Comparison of ENCODE assay signal across 19 cellular contexts in genomic region chr7:37724732-37725131, GRCh38. TPM values are rescaled to one million over a fixed set of nuclear protein-coding genes. Genes with fewer than 3 reads are reported as not detected.
DNase-seq lines count a peak whose midpoint lies in the region; ATAC-seq and TF ChIP-seq lines count a peak whose summit lies in the region.
"Had no signal": no experiment of that assay in that cellular context is flagged by ENCODE, and none has a peak within 500 bp of the region (broad histone marks: within the 10 kb centered on the region; RNA-seq: fewer than 3 reads in every experiment).

No MANE protein-coding gene starts in this region.

- no peaks in the 10 kb centered on the region for H3K27me3 Mint-ChIP-seq in CD14-positive monocyte (ENCODE audit: low read depth in 3 of 3)
- no peaks in the 10 kb centered on the region for H3K27me3 Mint-ChIP-seq in immature natural killer cell (ENCODE audit: low read depth in 3 of 3)

- no peak overlapping the region for H2AFZ ChIP-seq in mesenchymal stem cell (ENCODE audit: low read depth, low read length)

- H2BK5ac ChIP-seq in mesenchymal stem cell (ENCODE audit: low read depth, low read length, poor library complexity, severe bottlenecking) = no peak overlapping the region

- H3K36me3 ChIP-seq in heart left ventricle (no peaks in the 10 kb centered on the region), neutrophil (no peaks in the 10 kb centered on the region), tibial nerve (no peaks in the 10 kb centered on the region), mesenchymal stem cell (ENCODE audit: control insufficient read depth in 1 of 2, insufficient read depth in 2 of 2, low read depth in 1 of 2, low read length in 2 of 2) (no peaks in the 10 kb centered on the region)
- H3K36me3 ChIP-seq: BE2C had no signal

- intact Hi-C loops in heart left ventricle (cut with DNase I) = no loop called here
- intact Hi-C loops in right cardiac atrium (cut with DNase I) = loop anchor here in 1 of 4 donors (10.0 kb wide), 1 partner anchor 100 kb away; no protein-coding TSS in a partner anchor
- intact Hi-C loops in CD14-positive monocyte (cut with micrococcal nuclease) = loop anchor here in 1 of 2 donors (10.0 kb wide), 1 partner anchor 50 kb away; no protein-coding TSS in a partner anchor

- TF ChIP-seq EP300 in tibial nerve (IDR thresholded peaks at IDR 0.05) = no peak

- H3K4me3 Mint-ChIP-seq in CD14-positive monocyte (no peak overlapping the region), immature natural killer cell (peak overlapping the region in 3 of 5 donors; percentile 33 to 60 (median 36))
- H3K4me3 Mint-ChIP-seq: CD8-positive, alpha-beta T cell; H9 had no signal

- H3K4me2 ChIP-seq in mesenchymal stem cell (ENCODE audit: low read length, poor library complexity, severe bottlenecking) = no peak overlapping the region

- peaks cover 61% of the 10 kb centered on the region for H3K4me1 Mint-ChIP-seq in CD14-positive monocyte
- H3K4me1 Mint-ChIP-seq in immature natural killer cell = peaks cover 68 to 78% of the 10 kb centered on the region in 2 donors

- no peaks in the 10 kb centered on the region for H3K27me3 ChIP-seq in heart left ventricle
- H3K27me3 ChIP-seq in right cardiac atrium (ENCODE audit: control insufficient read depth, insufficient read depth) = no peaks in the 10 kb centered on the region
- H3K27me3 ChIP-seq in neutrophil = no peaks in the 10 kb centered on the region
- H3K27me3 ChIP-seq in tibial nerve = no peaks in the 10 kb centered on the region
- H3K27me3 ChIP-seq in mesenchymal stem cell (ENCODE audit: control insufficient read depth in 1 of 2, insufficient read depth in 1 of 2, low read length in 2 of 2) = no peaks in the 10 kb centered on the region
- H3K27me3 ChIP-seq: BE2C had no signal

- 52 to 69% (median 63%) methylated on average over 4 of the region's 4 CpGs for WGBS in heart left ventricle, 4 donors
- 63% methylated on average over 4 of the region's 4 CpGs for WGBS in right cardiac atrium
- WGBS in tibial nerve, 2 donors = 56 to 68% methylated on average over 4 of the region's 4 CpGs
- 71% methylated on average over 4 of the region's 4 CpGs for WGBS in mesenchymal stem cell

- ATAC-seq in heart left ventricle = peak; percentile 47 to 88 (median 74)
- ATAC-seq in right cardiac atrium = no peak
- ATAC-seq: CD8-positive, alpha-beta T cell had no signal

- H2BK12ac ChIP-seq in mesenchymal stem cell (ENCODE audit: low read length in 2 of 2) = no peak overlapping the region

- peaks cover 35 to 63% of the 10 kb centered on the region in 2 donors for H3K36me3 Mint-ChIP-seq in CD14-positive monocyte
- peaks cover 0 to 12% (median 9%) of the 10 kb centered on the region in 3 donors for H3K36me3 Mint-ChIP-seq in immature natural killer cell
- H3K36me3 Mint-ChIP-seq: CD8-positive, alpha-beta T cell had no signal

- H3K9me3 Mint-ChIP-seq in CD14-positive monocyte (peaks cover 0 to 5% (median 0%) of the 10 kb centered on the region in 7 donors), immature natural killer cell (no peaks in the 10 kb centered on the region)
- H3K9me3 Mint-ChIP-seq: CD8-positive, alpha-beta T cell; H9 had no signal

- no peak overlapping the region for H4K91ac ChIP-seq in mesenchymal stem cell (ENCODE audit: low read length)

- peaks cover 0 to 19% (median 10%) of the 10 kb centered on the region in 12 donors for H3K4me1 ChIP-seq in heart left ventricle
- H3K4me1 ChIP-seq in right cardiac atrium (ENCODE audit: control insufficient read depth, insufficient read depth, low read length) = peaks cover 2% of the 10 kb centered on the region
- H3K4me1 ChIP-seq in neutrophil (ENCODE audit: control insufficient read depth in 1 of 2, insufficient read depth in 1 of 2, low read depth in 1 of 2, low read length in 1 of 2) = peaks cover 88 to 90% of the 10 kb centered on the region in 2 experiments
- peaks cover 0 to 13% (median 3%) of the 10 kb centered on the region in 4 donors for H3K4me1 ChIP-seq in tibial nerve
- no peaks in the 10 kb centered on the region for H3K4me1 ChIP-seq in mesenchymal stem cell (ENCODE audit: control insufficient read depth, insufficient read depth, low read depth, low read length)
- H3K4me1 ChIP-seq: BE2C had no signal

- no peaks in the 10 kb centered on the region for H3K79me1 ChIP-seq in mesenchymal stem cell (replicated peaks; ENCODE audit: low read length, poor library complexity, severe bottlenecking)

- H2AK5ac ChIP-seq in mesenchymal stem cell (ENCODE audit: low read length, severe bottlenecking) = no peak overlapping the region

- H4K8ac ChIP-seq in mesenchymal stem cell (ENCODE audit: low read length) = no peak overlapping the region

- H3K9me3 ChIP-seq in heart left ventricle (no peaks in the 10 kb centered on the region), right cardiac atrium (ENCODE audit: control insufficient read depth, low read length) (no peaks in the 10 kb centered on the region), neutrophil (no peaks in the 10 kb centered on the region), tibial nerve (no peaks in the 10 kb centered on the region), mesenchymal stem cell (ENCODE audit: control insufficient read depth, low read length) (no peaks in the 10 kb centered on the region)
- H3K9me3 ChIP-seq: BE2C had no signal

- H3K9ac ChIP-seq in mesenchymal stem cell (ENCODE audit: low read length) = no peak overlapping the region

- H3K4ac ChIP-seq in mesenchymal stem cell (ENCODE audit: low read depth in 1 of 2, low read length in 2 of 2) = no peak overlapping the region

- no peak for TF ChIP-seq CTCF in heart left ventricle (IDR thresholded peaks at IDR 0.05)
- TF ChIP-seq CTCF in CD14-positive monocyte (IDR thresholded peaks at IDR 0.05) = no peak
- no peak for TF ChIP-seq CTCF in neutrophil (IDR thresholded peaks at IDR 0.05)
- no peak for TF ChIP-seq CTCF in tibial nerve (IDR thresholded peaks at IDR 0.05)

- DNase-seq in heart left ventricle (peak in 2 of 5 donors; percentile 26 to 40), right cardiac atrium (no peak), CD14-positive monocyte (ENCODE audit: low spot score) (no peak), immature natural killer cell (no peak), tibial nerve (ENCODE audit: low spot score in 2 of 2) (no peak), mesenchymal stem cell (no peak), NCI-H2081 (lab: John Stamatoyannopoulos, UW) (no peak)
- DNase-seq: ACHN; BE2C; CD8-positive, alpha-beta T cell; COR-L47; DMS153; DMS79 treated with DMSO at 0.1 percent for 48 hours; EL; GOT3; H9 had no signal

- H2BK120ac ChIP-seq in mesenchymal stem cell (ENCODE audit: low read depth, low read length) = no peak overlapping the region

- H3K27ac ChIP-seq in heart left ventricle (no peak overlapping the region), right cardiac atrium (ENCODE audit: low read length) (no peak overlapping the region), neutrophil (peak overlapping the region; percentile 90), tibial nerve (no peak overlapping the region), mesenchymal stem cell (ENCODE audit: low read length, poor library complexity, severe bottlenecking) (no peak overlapping the region)
- H3K27ac ChIP-seq: C4-2B had no signal

- H3K14ac ChIP-seq in mesenchymal stem cell (ENCODE audit: low read length in 2 of 2) = no peak overlapping the region

- TF ChIP-seq POLR2A in heart left ventricle (IDR thresholded peaks at IDR 0.05) (no peak), tibial nerve (IDR thresholded peaks at IDR 0.05) (no peak)

- H3K27ac Mint-ChIP-seq in CD14-positive monocyte = peak overlapping the region in 5 of 7 donors; percentile 16 to 65 (median 33)
- H3K27ac Mint-ChIP-seq in immature natural killer cell = peak overlapping the region in 4 of 6 donors; percentile 9 to 50 (median 31)
- H3K27ac Mint-ChIP-seq: CD8-positive, alpha-beta T cell; H9 had no signal

- no peak overlapping the region for H3K23ac ChIP-seq in mesenchymal stem cell (ENCODE audit: low read length in 2 of 2)

- H2BK15ac ChIP-seq in mesenchymal stem cell (ENCODE audit: low read depth, poor library complexity, severe bottlenecking) = no peak overlapping the region

- H3K4me3 ChIP-seq in heart left ventricle (no peak overlapping the region), right cardiac atrium (ENCODE audit: low read length) (no peak overlapping the region), neutrophil (ENCODE audit: low read depth in 1 of 2, low read length in 1 of 2) (no peak overlapping the region), tibial nerve (no peak overlapping the region), mesenchymal stem cell (ENCODE audit: insufficient read depth in 1 of 2, low read depth in 1 of 2, low read length in 2 of 2) (no peak overlapping the region)

- H3K18ac ChIP-seq in mesenchymal stem cell (ENCODE audit: low read depth in 1 of 2, low read length in 2 of 2) = no peak overlapping the region

RNA-seq across cellular contexts. Expression of gene GPR141, which starts 41.2 kb away (rescaled TPM):
- total RNA-seq in heart left ventricle (1 to 10 TPM in 2 of 9 donors, under 1 TPM in 5, not detected in 2; 0.38 to 5.2 (median 0.54) TPM), right cardiac atrium (under 1 TPM in 2 of 4 donors, not detected in 2; 0.66 to 0.79 TPM), tibial nerve (1 to 10 TPM in 1 of 4 donors, under 1 TPM in 1, not detected in 2; 0.84 to 3.1 TPM)
- polyA plus RNA-seq in heart left ventricle (under 1 TPM in 1 of 2 donors, not detected in 1; 0.11 TPM), right cardiac atrium (not detected), CD14-positive monocyte (10 to 100 TPM; 25.5 to 26.6 TPM), immature natural killer cell (10 to 100 TPM in 2 of 3 donors, 1 to 10 TPM in 1; 9.4 to 24.8 (median 24.3) TPM)
- not detected for polyA plus RNA-seq in mesenchymal stem cell (2013, experiment 1 of 2)
- polyA plus RNA-seq in mesenchymal stem cell (2013, experiment 2 of 2) = not detected
- total RNA-seq: A172; CD8-positive, alpha-beta T cell had no signal

Comparison
In these comparisons a context has a peak if more than half of its experiments do, and no peak if none do; other contexts are left out.
1. ATAC-seq: peak in heart left ventricle (4 of 4); none in right cardiac atrium (0 of 2).
2. H3K4me3 Mint-ChIP-seq: peak in immature natural killer cell (3 of 5); none in CD14-positive monocyte (0 of 2).
3. RNA of gene GPR141, which starts 41.2 kb away (polyA plus RNA-seq): 25.5 to 26.6 TPM in CD14-positive monocyte and 9.4 to 24.8 TPM in immature natural killer cell; 0.11 TPM in heart left ventricle and not detected in right cardiac atrium (single experiment); every median in the first group is over 4 times any median in the second.